Comparison of ENCODE assay signal across 9 cellular contexts in the genomic region with DNA sequence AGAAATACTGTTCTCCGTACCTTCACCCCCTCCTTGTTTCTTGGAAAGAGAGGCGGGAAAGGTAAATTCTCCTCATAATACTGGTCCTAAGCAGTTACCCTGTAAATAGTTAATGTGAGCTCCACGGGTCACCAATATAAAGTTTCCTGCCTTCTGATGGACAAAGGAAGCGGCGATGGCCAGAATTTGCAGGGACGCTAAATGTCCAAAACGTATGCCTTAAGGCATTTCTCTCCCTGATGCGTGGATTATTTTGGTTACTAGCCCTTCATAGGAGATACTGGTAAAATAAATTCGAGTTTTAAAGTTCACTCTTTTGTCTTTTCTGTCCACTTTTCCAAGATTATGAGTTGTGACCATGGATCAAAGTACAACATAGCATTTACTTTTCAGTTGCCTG. TPM values are rescaled to one million over a fixed set of nuclear protein-coding genes. Genes with fewer than 3 reads are reported as not detected.
DNase-seq lines count a peak whose midpoint lies in the region; ATAC-seq and TF ChIP-seq lines count a peak whose summit lies in the region.
"Had no signal": no experiment of that assay in that cellular context is flagged by ENCODE, and none has a peak within 500 bp of the region (broad histone marks: within the 10 kb centered on the region; RNA-seq: fewer than 3 reads in every experiment).

No MANE protein-coding gene starts in this region.

- H3K9me3 ChIP-seq in HCT116 (ENCODE audit: control insufficient read depth in 1 of 2, insufficient read depth in 1 of 2, low read depth in 1 of 2, low read length in 2 of 2) (no peaks in the 10 kb centered on the region), iPS DF 6.9 (ENCODE audit: control insufficient read depth, insufficient read depth, low read length) (no peaks in the 10 kb centered on the region)

- peak overlapping the region; percentile 61 for H3K9ac ChIP-seq in HCT116 (ENCODE audit: low read length)

- intact Hi-C loops in HCT116 (cut with micrococcal nuclease): loop anchor here (2.0 kb wide), 1 partner anchor 76 kb away; no protein-coding TSS in a partner anchor
- intact Hi-C loops in activated T-helper 1 cell treated with anti-CD3 and anti-CD28 coated beads, Interleukin-12 subunit alpha, Interleukin-12 subunit beta, Interleukin-2, Interleukin-4 antibody, amounts not matched to agents 30 ng/mL and 10 ng/mL and 1 ng/mL, durations not matched to agents 14 hours and 24 hours and 36 hours (cut with micrococcal nuclease): loop anchor here (2.0 to 10.0 kb wide), 3 partner anchors 56 to 276 kb away; no protein-coding TSS in a partner anchor

- POLR2A ChIA-PET in HCT116 (lab: Charles Lee): no interaction called here

- H3K4me3 ChIP-seq in HCT116 (replicated peaks in 1 of 2; ENCODE audit: low read depth in 1 of 2, low read length in 2 of 2) (peak overlapping the region; percentile 56 to 72), iPS DF 6.9 (ENCODE audit: low read length) (peak overlapping the region; percentile 72; the same call in 1 of the 2 replicates), skin epidermis (peak overlapping the region; percentile 32 to 62 (median 49))

- peaks cover 0 to 16% of the 10 kb centered on the region in 2 experiments; a peak in 3 of 4 replicates for H3K4me1 ChIP-seq in HCT116 (ENCODE audit: control insufficient read depth in 1 of 2, insufficient read depth in 2 of 2, low read length in 2 of 2)
- no peaks in the 10 kb centered on the region for H3K4me1 ChIP-seq in iPS DF 6.9 (ENCODE audit: control insufficient read depth, insufficient read depth, low read length)

- H3K9me2 ChIP-seq in HCT116 (ENCODE audit: insufficient read depth): no peaks in the 10 kb centered on the region

- H3K9me3 Mint-ChIP-seq in activated T-helper 1 cell treated with anti-CD3 and anti-CD28 coated beads, Interleukin-12 subunit alpha, Interleukin-12 subunit beta, Interleukin-2, Interleukin-4 antibody, amounts not matched to agents 30 ng/mL and 10 ng/mL and 1 ng/mL, durations not matched to agents 14 hours and 24 hours and 36 hours: no peaks in the 10 kb centered on the region

- no peak for TF ChIP-seq RAD21 in HCT116 (IDR thresholded peaks at IDR 0.05; ENCODE audit: low read depth)

- H3K27ac ChIP-seq in HCT116 (ENCODE audit: low read depth, low read length) (no peak overlapping the region), iPS DF 6.9 (ENCODE audit: low read length) (no peak overlapping the region), skin epidermis (peak overlapping the region in 18 of 21 experiments; percentile 72 to 92 (median 84))

- CTCF ChIA-PET in HCT116 (lab: Charles Lee): interaction anchor here (2.1 kb wide), 1 partner anchor 306 kb away, joined by 6 read pairs; a partner anchor contains a TSS

- no TSS peak for BruUV-seq in HCT116 (replicated peaks; lab: Mats Ljungman, UMichigan)

- RAD21 ChIA-PET in HCT116 (lab: Charles Lee; ENCODE audit: low non-redundant PET in 1 of 2, low total read pairs in 2 of 2, uncharacterized antibody in 2 of 2, unreplicated experiment in 2 of 2): no interaction called here

- peak overlapping the region; percentile 99 for H2AFZ ChIP-seq in HCT116 (ENCODE audit: low read depth, low read length, poor library complexity, severe bottlenecking)

- H4K20me1 ChIP-seq in HCT116 (ENCODE audit: insufficient read depth): no peaks in the 10 kb centered on the region

- ATAC-seq in HCT116 (no peak), GM21786 (IDR thresholded peaks at IDR 0.05; ENCODE audit: unreplicated experiment) (no peak)

- peak overlapping the region; percentile 72 for H3K4me3 Mint-ChIP-seq in activated T-helper 1 cell treated with anti-CD3 and anti-CD28 coated beads, Interleukin-12 subunit alpha, Interleukin-12 subunit beta, Interleukin-2, Interleukin-4 antibody, amounts not matched to agents 30 ng/mL and 10 ng/mL and 1 ng/mL, durations not matched to agents 14 hours and 24 hours and 36 hours

- H3K27ac Mint-ChIP-seq in activated T-helper 1 cell treated with anti-CD3 and anti-CD28 coated beads, Interleukin-12 subunit alpha, Interleukin-12 subunit beta, Interleukin-2, Interleukin-4 antibody, amounts not matched to agents 30 ng/mL and 10 ng/mL and 1 ng/mL, durations not matched to agents 14 hours and 24 hours and 36 hours: no peak overlapping the region

- no peak for TF ChIP-seq POLR2A in HCT116 (IDR thresholded peaks at IDR 0.05; ENCODE audit: borderline replicate concordance, extremely low read depth, insufficient read depth, insufficient read length)

- no CpG with 5 or more reads among the region's 9 CpGs for WGBS in iPS DF 6.9 (ENCODE audit: insufficient coverage, insufficient read length)

- peaks cover 56% of the 10 kb centered on the region for H3K27me3 Mint-ChIP-seq in activated T-helper 1 cell treated with anti-CD3 and anti-CD28 coated beads, Interleukin-12 subunit alpha, Interleukin-12 subunit beta, Interleukin-2, Interleukin-4 antibody, amounts not matched to agents 30 ng/mL and 10 ng/mL and 1 ng/mL, durations not matched to agents 14 hours and 24 hours and 36 hours (ENCODE audit: insufficient read depth)

- no peaks in the 10 kb centered on the region for H3K36me3 ChIP-seq in HCT116 (ENCODE audit: control insufficient read depth in 1 of 2, insufficient read depth in 2 of 2, low read length in 2 of 2)
- no peaks in the 10 kb centered on the region for H3K36me3 ChIP-seq in iPS DF 6.9 (ENCODE audit: control insufficient read depth, insufficient read depth, low read length)

- H3K79me2 ChIP-seq in HCT116 (ENCODE audit: insufficient read depth, low read length): no peaks in the 10 kb centered on the region

- peak overlapping the region; percentile 94 for H3K4me2 ChIP-seq in HCT116 (ENCODE audit: low read length)

- TF ChIP-seq CTCF in HCT116 (IDR thresholded peaks at IDR 0.05 in 2 of 3, conservative IDR thresholded peaks at IDR 0.05 in 1 of 3; ENCODE audit: borderline replicate concordance in 1 of 3, insufficient read depth in 1 of 3, low read depth in 2 of 3, low read length in 2 of 3): no peak

- H3K36me3 Mint-ChIP-seq in activated T-helper 1 cell treated with anti-CD3 and anti-CD28 coated beads, Interleukin-12 subunit alpha, Interleukin-12 subunit beta, Interleukin-2, Interleukin-4 antibody, amounts not matched to agents 30 ng/mL and 10 ng/mL and 1 ng/mL, durations not matched to agents 14 hours and 24 hours and 36 hours (ENCODE audit: low read depth): peaks cover 4% of the 10 kb centered on the region

- DNase-seq in HCT116 (ENCODE audit: low read depth, low spot score) (no peak), iPS DF 6.9 (ENCODE audit: low read depth, low spot score) (no peak), midbrain (lab: John Stamatoyannopoulos, UW) (no peak), 8988T (no peak), cerebellum (ENCODE audit: low spot score) (no peak)
- no peak for DNase-seq in activated T-helper 1 cell treated with anti-CD3 and anti-CD28 coated beads, Interleukin-12 subunit alpha, Interleukin-12 subunit beta, Interleukin-2, Interleukin-4 antibody, amounts not matched to agents 30 ng/mL and 10 ng/mL and 1 ng/mL, durations not matched to agents 14 hours and 24 hours and 36 hours (ENCODE audit: low spot score)
- DNase-seq: SHP77 treated with DMSO at 0.1 percent for 48 hours had no signal

- peaks cover 13% of the 10 kb centered on the region for H3K4me1 Mint-ChIP-seq in activated T-helper 1 cell treated with anti-CD3 and anti-CD28 coated beads, Interleukin-12 subunit alpha, Interleukin-12 subunit beta, Interleukin-2, Interleukin-4 antibody, amounts not matched to agents 30 ng/mL and 10 ng/mL and 1 ng/mL, durations not matched to agents 14 hours and 24 hours and 36 hours (ENCODE audit: low read depth)

- H3K27me3 ChIP-seq in HCT116 (ENCODE audit: insufficient read depth, low read length) (no peaks in the 10 kb centered on the region), iPS DF 6.9 (ENCODE audit: control insufficient read depth, insufficient read depth, low read length) (no peaks in the 10 kb centered on the region)

TF ChIP-seq in HCT116, 20 proteins besides CTCF, POLR2A, EP300 and RAD21 (continues in another document):
- no peak for TF ChIP-seq FOSL1 (IDR thresholded peaks at IDR 0.05; ENCODE audit: low read depth)
- no peak for TF ChIP-seq CBX3 (IDR thresholded peaks at IDR 0.05; ENCODE audit: low read depth)
- no peak for TF ChIP-seq YY1 (IDR thresholded peaks at IDR 0.05; ENCODE audit: extremely low read depth, insufficient replicate concordance, low read depth, low read length)
- no peak for TF ChIP-seq CEBPB (IDR thresholded peaks at IDR 0.05; ENCODE audit: low read depth)
- TF ChIP-seq SRF (IDR thresholded peaks at IDR 0.05; ENCODE audit: low read depth): no peak
- TF ChIP-seq ELF1 (IDR thresholded peaks at IDR 0.05; ENCODE audit: borderline replicate concordance, low read depth): no peak
- TF ChIP-seq EZH2phosphoT487 (IDR thresholded peaks at IDR 0.05; ENCODE audit: borderline replicate concordance): no peak
- TF ChIP-seq, protein P1, sequence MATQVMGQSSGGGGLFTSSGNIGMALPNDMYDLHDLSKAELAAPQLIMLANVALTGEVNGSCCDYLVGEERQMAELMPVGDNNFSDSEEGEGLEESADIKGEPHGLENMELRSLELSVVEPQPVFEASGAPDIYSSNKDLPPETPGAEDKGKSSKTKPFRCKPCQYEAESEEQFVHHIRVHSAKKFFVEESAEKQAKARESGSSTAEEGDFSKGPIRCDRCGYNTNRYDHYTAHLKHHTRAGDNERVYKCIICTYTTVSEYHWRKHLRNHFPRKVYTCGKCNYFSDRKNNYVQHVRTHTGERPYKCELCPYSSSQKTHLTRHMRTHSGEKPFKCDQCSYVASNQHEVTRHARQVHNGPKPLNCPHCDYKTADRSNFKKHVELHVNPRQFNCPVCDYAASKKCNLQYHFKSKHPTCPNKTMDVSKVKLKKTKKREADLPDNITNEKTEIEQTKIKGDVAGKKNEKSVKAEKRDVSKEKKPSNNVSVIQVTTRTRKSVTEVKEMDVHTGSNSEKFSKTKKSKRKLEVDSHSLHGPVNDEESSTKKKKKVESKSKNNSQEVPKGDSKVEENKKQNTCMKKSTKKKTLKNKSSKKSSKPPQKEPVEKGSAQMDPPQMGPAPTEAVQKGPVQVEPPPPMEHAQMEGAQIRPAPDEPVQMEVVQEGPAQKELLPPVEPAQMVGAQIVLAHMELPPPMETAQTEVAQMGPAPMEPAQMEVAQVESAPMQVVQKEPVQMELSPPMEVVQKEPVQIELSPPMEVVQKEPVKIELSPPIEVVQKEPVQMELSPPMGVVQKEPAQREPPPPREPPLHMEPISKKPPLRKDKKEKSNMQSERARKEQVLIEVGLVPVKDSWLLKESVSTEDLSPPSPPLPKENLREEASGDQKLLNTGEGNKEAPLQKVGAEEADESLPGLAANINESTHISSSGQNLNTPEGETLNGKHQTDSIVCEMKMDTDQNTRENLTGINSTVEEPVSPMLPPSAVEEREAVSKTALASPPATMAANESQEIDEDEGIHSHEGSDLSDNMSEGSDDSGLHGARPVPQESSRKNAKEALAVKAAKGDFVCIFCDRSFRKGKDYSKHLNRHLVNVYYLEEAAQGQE (IDR thresholded peaks at IDR 0.05; ENCODE audit: low read depth): no peak

RNA-seq across cellular contexts. Expression of a gene that starts 0.9 kb away (rescaled TPM):
- 0.91 TPM for total RNA-seq in HCT116 (2021; ENCODE audit: unreplicated experiment)
- 0.92 and 1.3 TPM in 2 replicates for polyA plus RNA-seq in HCT116 (2012)
- total RNA-seq in activated T-helper 1 cell treated with anti-CD3 and anti-CD28 coated beads, Interleukin-12 subunit alpha, Interleukin-12 subunit beta, Interleukin-2, Interleukin-4 antibody, amounts not matched to agents 30 ng/mL and 10 ng/mL and 1 ng/mL, durations not matched to agents 14 hours and 24 hours and 36 hours: 0.67 and 0.71 TPM in 2 replicates
- total RNA-seq in cerebellum: 3.4 TPM

Comparison
In these comparisons a context has a peak if more than half of its experiments do, and no peak if none do; other contexts are left out.
1. H3K27ac ChIP-seq: peak in skin epidermis (18 of 21); none in HCT116 (single experiment) and iPS DF 6.9 (single experiment).
2. Peak in every context shown above with its lines, with median percentiles within 50 percentile points of each other: H3K4me3 ChIP-seq.